Comparison of ENCODE assay signal across 31 cellular contexts in genomic region chr4:184751585-184751956, GRCh38. TPM values are rescaled to one million over a fixed set of nuclear protein-coding genes. Genes with fewer than 3 reads are reported as not detected.
DNase-seq lines count a peak whose midpoint lies in the region; ATAC-seq and TF ChIP-seq lines count a peak whose summit lies in the region.
"Had no signal": no experiment of that assay in that cellular context is flagged by ENCODE, and none has a peak within 500 bp of the region (broad histone marks: within the 10 kb centered on the region; RNA-seq: fewer than 3 reads in every experiment).

No MANE protein-coding gene starts in this region.

- TF ChIP-seq CTCF in left ventricle myocardium inferior (IDR thresholded peaks at IDR 0.05; ENCODE audit: borderline replicate concordance): no peak
- TF ChIP-seq CTCF in NB4 (IDR thresholded peaks at IDR 0.05; ENCODE audit: low read depth, low read length): no peak
- TF ChIP-seq CTCF in hepatocyte (IDR thresholded peaks at IDR 0.05; ENCODE audit: poor library complexity): no peak
- TF ChIP-seq CTCF in type B pancreatic cell (conservative IDR thresholded peaks at IDR 0.05): no peak

- no peak overlapping the region for H3K4me2 ChIP-seq in hepatocyte

- H3K4me3 Mint-ChIP-seq in type B pancreatic cell: no peak overlapping the region
- no peak overlapping the region for H3K4me3 Mint-ChIP-seq in activated naive CD4-positive, alpha-beta T cell treated with anti-CD3 and anti-CD28 coated beads, Interleukin-2, amount 10 ng/mL, durations not matched to agents 7 days and 5 days
- H3K4me3 Mint-ChIP-seq: activated CD8-positive, alpha-beta T cell treated with anti-CD3 and anti-CD28 coated beads for 36 hours; activated naive CD4-positive, alpha-beta T cell treated with anti-CD3 and anti-CD28 coated beads for 36 hours; naive thymus-derived CD8-positive, alpha-beta T cell; T-helper 1 cell treated with Interleukin-12 subunit alpha and Interleukin-12 subunit beta and Interleukin-4 antibody, amounts not matched to agents 30 μg/mL and 1 μg/mL, for 36 hours had no signal

- H3K4me3 ChIP-seq in left ventricle myocardium inferior (no peak overlapping the region), NB4 (ENCODE audit: low read depth, low read length) (no peak overlapping the region), hepatocyte (no peak overlapping the region)
- H3K4me3 ChIP-seq: esophagus squamous epithelium, HAP-1, heart right ventricle, tibial nerve had no signal

- no peaks in the 10 kb centered on the region for H3K9me3 Mint-ChIP-seq in type B pancreatic cell
- no peaks in the 10 kb centered on the region for H3K9me3 Mint-ChIP-seq in activated naive CD4-positive, alpha-beta T cell treated with anti-CD3 and anti-CD28 coated beads, Interleukin-2, amount 10 ng/mL, durations not matched to agents 7 days and 5 days
- H3K9me3 Mint-ChIP-seq: activated CD8-positive, alpha-beta T cell treated with anti-CD3 and anti-CD28 coated beads for 36 hours; activated naive CD4-positive, alpha-beta T cell treated with anti-CD3 and anti-CD28 coated beads for 36 hours; brain; naive thymus-derived CD8-positive, alpha-beta T cell; T-helper 1 cell treated with Interleukin-12 subunit alpha and Interleukin-12 subunit beta and Interleukin-4 antibody, amounts not matched to agents 30 μg/mL and 1 μg/mL, for 36 hours had no signal

- peak overlapping the region; percentile 100 for H3K27ac Mint-ChIP-seq in type B pancreatic cell
- H3K27ac Mint-ChIP-seq in activated naive CD4-positive, alpha-beta T cell treated with anti-CD3 and anti-CD28 coated beads, Interleukin-2, amount 10 ng/mL, durations not matched to agents 7 days and 5 days: no peak overlapping the region
- H3K27ac Mint-ChIP-seq: activated CD8-positive, alpha-beta T cell treated with anti-CD3 and anti-CD28 coated beads for 36 hours; activated naive CD4-positive, alpha-beta T cell treated with anti-CD3 and anti-CD28 coated beads for 36 hours; naive thymus-derived CD8-positive, alpha-beta T cell; T-helper 1 cell treated with Interleukin-12 subunit alpha and Interleukin-12 subunit beta and Interleukin-4 antibody, amounts not matched to agents 30 μg/mL and 1 μg/mL, for 36 hours had no signal

- intact Hi-C loops in left ventricle myocardium inferior (cut with micrococcal nuclease): no loop called here
- intact Hi-C loops in Right ventricle myocardium inferior (cut with DNase I): no loop called here

- DNase-seq in left ventricle myocardium inferior: no peak
- DNase-seq in Right ventricle myocardium inferior (ENCODE audit: missing footprints): no peak
- peak; percentile 30 for DNase-seq in NB4 (ENCODE audit: low read depth)
- DNase-seq in hepatocyte (ENCODE audit: low spot score): no peak
- no peak for DNase-seq in type B pancreatic cell (ENCODE audit: extremely low spot score, unreplicated experiment)
- no peak for DNase-seq in NCI-H2081 (lab: John Stamatoyannopoulos, UW)
- no peak for DNase-seq in activated naive CD4-positive, alpha-beta T cell treated with anti-CD3 and anti-CD28 coated beads, Interleukin-2, amount 10 ng/mL, durations not matched to agents 7 days and 5 days
- DNase-seq: ACHN; activated CD4-positive, alpha-beta T cell treated with anti-CD3 and anti-CD28 coated beads for 1 hour; activated CD8-positive, alpha-beta memory T cell treated with anti-CD3 and anti-CD28 coated beads, Interleukin-2, amount 50 U/mL, for 48 hours; activated CD8-positive, alpha-beta T cell treated with anti-CD3 and anti-CD28 coated beads for 36 hours; activated naive CD4-positive, alpha-beta T cell treated with anti-CD3 and anti-CD28 coated beads for 36 hours; amniotic stem cell; BE2C; DMS53; esophagus squamous epithelium; foreskin keratinocyte; heart right ventricle; kidney; naive thymus-derived CD8-positive, alpha-beta T cell; NCI-H1105; NCI-H187; NCI-H526; stimulated activated CD4-positive, alpha-beta T cell treated with anti-CD3 and anti-CD28 coated beads, Interleukin-15, amount 100 ng/mL, for 24 hours; stimulated activated CD4-positive, alpha-beta T cell treated with anti-CD3 and anti-CD28 coated beads, Interleukin-4, amount 100 ng/mL, for 4 hours had no signal

- H3K4me1 Mint-ChIP-seq in type B pancreatic cell (ENCODE audit: unreplicated experiment): peaks cover 18% of the 10 kb centered on the region
- H3K4me1 Mint-ChIP-seq in activated naive CD4-positive, alpha-beta T cell treated with anti-CD3 and anti-CD28 coated beads, Interleukin-2, amount 10 ng/mL, durations not matched to agents 7 days and 5 days: peaks cover 9% of the 10 kb centered on the region

- ATAC-seq in Right ventricle myocardium inferior (no peak), GM19395 (IDR thresholded peaks at IDR 0.05; ENCODE audit: unreplicated experiment) (no peak)
- ATAC-seq: activated CD8-positive, alpha-beta T cell treated with anti-CD3 and anti-CD28 coated beads for 36 hours; foreskin keratinocyte; HepG2; naive thymus-derived CD8-positive, alpha-beta T cell had no signal

- H3K9me3 ChIP-seq in left ventricle myocardium inferior (replicated peaks) (no peaks in the 10 kb centered on the region), hepatocyte (ENCODE audit: low read depth) (no peaks in the 10 kb centered on the region)
- H3K9me3 ChIP-seq: BE2C, esophagus squamous epithelium, HAP-1, heart right ventricle, tibial nerve had no signal

- H3K27me3 Mint-ChIP-seq in type B pancreatic cell: no peaks in the 10 kb centered on the region
- H3K27me3 Mint-ChIP-seq in activated naive CD4-positive, alpha-beta T cell treated with anti-CD3 and anti-CD28 coated beads, Interleukin-2, amount 10 ng/mL, durations not matched to agents 7 days and 5 days: peaks cover 10% of the 10 kb centered on the region
- H3K27me3 Mint-ChIP-seq: activated CD8-positive, alpha-beta T cell treated with anti-CD3 and anti-CD28 coated beads for 36 hours; brain had no signal

- H3K36me3 Mint-ChIP-seq in type B pancreatic cell: peaks cover 14% of the 10 kb centered on the region
- peaks cover 7% of the 10 kb centered on the region for H3K36me3 Mint-ChIP-seq in activated naive CD4-positive, alpha-beta T cell treated with anti-CD3 and anti-CD28 coated beads, Interleukin-2, amount 10 ng/mL, durations not matched to agents 7 days and 5 days

- peaks cover 19% of the 10 kb centered on the region for H3K36me3 ChIP-seq in left ventricle myocardium inferior
- peaks cover 3% of the 10 kb centered on the region for H3K36me3 ChIP-seq in hepatocyte (replicated peaks; ENCODE audit: insufficient read depth, low read depth)
- H3K36me3 ChIP-seq: BE2C had no signal

- 75% methylated on average over 6 of the region's 6 CpGs for WGBS in hepatocyte (ENCODE audit: low lambda C conversion rate, missing lambda C conversion rate)

- H3K27me3 ChIP-seq in left ventricle myocardium inferior (ENCODE audit: low read depth) (no peaks in the 10 kb centered on the region), hepatocyte (no peaks in the 10 kb centered on the region)
- H3K27me3 ChIP-seq: BE2C, esophagus squamous epithelium, foreskin keratinocyte, heart right ventricle, tibial nerve had no signal

- H4K20me1 ChIP-seq in hepatocyte (ENCODE audit: insufficient read depth, poor library complexity, severe bottlenecking): no peaks in the 10 kb centered on the region

- no peaks in the 10 kb centered on the region for H3K79me2 ChIP-seq in hepatocyte

- H3K4me1 ChIP-seq in left ventricle myocardium inferior: peaks cover 79% of the 10 kb centered on the region
- H3K4me1 ChIP-seq in hepatocyte (ENCODE audit: insufficient read depth): peaks cover 27% of the 10 kb centered on the region
- H3K4me1 ChIP-seq: BE2C, HAP-1 had no signal

- no peak for TF ChIP-seq POLR2A in NB4 (IDR thresholded peaks at IDR 0.05; ENCODE audit: extremely low read depth, insufficient read length)

- CTCF ChIA-PET in activated naive CD4-positive, alpha-beta T cell treated with anti-CD3 and anti-CD28 coated beads, Interleukin-2, amount 10 ng/mL, durations not matched to agents 7 days and 5 days (lab: Charles Lee): no interaction called here

- no peaks in the 10 kb centered on the region for H3K9me2 ChIP-seq in hepatocyte (replicated peaks; ENCODE audit: insufficient read depth)

- peak overlapping the region; percentile 62 for H3K27ac ChIP-seq in left ventricle myocardium inferior (replicated peaks)
- H3K27ac ChIP-seq in hepatocyte: peak overlapping the region; percentile 53
- H3K27ac ChIP-seq: esophagus squamous epithelium, foreskin keratinocyte, tibial nerve had no signal

- no peak overlapping the region for H2AFZ ChIP-seq in hepatocyte

RNA-seq across cellular contexts. Expression of gene CENPU, which starts 17.7 kb away (rescaled TPM):
- total RNA-seq in left ventricle myocardium inferior (1.8 TPM), Right ventricle myocardium inferior (1.8 TPM), hepatocyte (10.0 and 10.2 TPM in 2 replicates), type B pancreatic cell (ENCODE audit: low replicate concordance) (23.1 and 52.1 TPM in 2 replicates)
- polyA plus RNA-seq in hepatocyte: 6.1 and 7.8 TPM in 2 replicates
